ENCODE assay signal across 8 cellular contexts in the genomic region with DNA sequence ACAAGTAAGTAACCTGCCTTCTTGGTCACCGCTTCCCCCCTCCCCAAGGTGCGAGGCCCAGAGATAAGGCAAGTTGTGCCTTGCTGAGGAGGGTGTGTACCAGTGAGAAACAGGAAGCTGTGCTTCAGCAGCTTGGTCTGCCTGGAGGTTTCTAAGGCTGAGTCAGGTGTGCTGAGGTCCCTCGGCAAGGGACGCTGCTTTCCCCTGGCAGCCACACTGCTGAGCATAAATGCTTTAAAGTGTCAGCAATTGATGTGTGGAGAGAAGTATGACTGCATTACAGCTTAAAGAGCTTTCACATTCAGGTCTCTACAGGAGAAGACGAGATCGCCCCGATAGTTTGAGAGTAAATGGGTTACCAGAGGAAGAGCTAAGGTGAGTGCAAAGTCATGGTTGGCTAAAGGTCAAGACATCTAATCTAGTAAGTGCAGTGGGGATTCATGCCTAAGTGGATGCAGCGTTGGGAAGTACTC.
A peak's percentile ranks its signal among the peaks of the same experiment; 100 is the strongest.
DNase-seq lines count a peak whose midpoint lies in the region; ATAC-seq and TF ChIP-seq lines count a peak whose summit lies in the region.

No MANE protein-coding gene starts in this region.

- peak overlapping the region in 1 of 2 donors; percentile 24 for H3K27ac ChIP-seq in thoracic aorta

- H3K36me3 Mint-ChIP-seq in dendritic cell treated with granulocyte-macrophage colony-stimulating factor and Interleukin-4, amounts not matched to agents 40 ng/mL and 50 ng/mL, for 4 days (ENCODE audit: low read depth), result peaks cover 36% of the 10 kb centered on the region
- H3K36me3 Mint-ChIP-seq in naive B cell, result no peaks in the 10 kb centered on the region

- ATAC-seq in GM18498 (IDR thresholded peaks at IDR 0.05; ENCODE audit: unreplicated experiment) (peak; percentile 99), HG02571 (IDR thresholded peaks at IDR 0.05; ENCODE audit: unreplicated experiment) (peak; percentile 99), naive B cell (ENCODE audit: low read depth in 2 of 2) (peak; percentile 99), thoracic aorta (ENCODE audit: insufficient number of reproducible peaks, low FRiP score, low read depth) (no peak)

- H3K9me3 Mint-ChIP-seq in dendritic cell treated with granulocyte-macrophage colony-stimulating factor and Interleukin-4, amounts not matched to agents 40 ng/mL and 50 ng/mL, for 4 days, result no peaks in the 10 kb centered on the region
- no peaks in the 10 kb centered on the region for H3K9me3 Mint-ChIP-seq in naive B cell

- H3K27ac Mint-ChIP-seq in dendritic cell treated with granulocyte-macrophage colony-stimulating factor and Interleukin-4, amounts not matched to agents 40 ng/mL and 50 ng/mL, for 4 days, result peak overlapping the region; percentile 91
- peak overlapping the region; percentile 28 to 95 (median 82) for H3K27ac Mint-ChIP-seq in naive B cell

- peaks cover 56 to 67% of the 10 kb centered on the region in 2 donors for H3K4me1 ChIP-seq in thoracic aorta (ENCODE audit: control insufficient read depth in 1 of 2, low read depth in 2 of 2)

- peak overlapping the region; percentile 40 for H3K4me3 ChIP-seq in thoracic aorta

- no peaks in the 10 kb centered on the region for H3K27me3 ChIP-seq in thoracic aorta (replicated peaks; ENCODE audit: insufficient read depth)

- peaks cover 63% of the 10 kb centered on the region for H3K4me1 Mint-ChIP-seq in dendritic cell treated with granulocyte-macrophage colony-stimulating factor and Interleukin-4, amounts not matched to agents 40 ng/mL and 50 ng/mL, for 4 days (ENCODE audit: low read depth)
- H3K4me1 Mint-ChIP-seq in naive B cell, result peaks cover 38 to 55% (median 53%) of the 10 kb centered on the region in 3 donors

- intact Hi-C loops in dendritic cell treated with granulocyte-macrophage colony-stimulating factor and Interleukin-4, amounts not matched to agents 40 ng/mL and 50 ng/mL, for 4 days (cut with micrococcal nuclease), result loop anchor here (10.0 kb wide), 1 partner anchor 94 kb away; a partner anchor contains a TSS

- peak; percentile 38 for DNase-seq in NCI-H1105 (lab: John Stamatoyannopoulos, UW)
- peak; percentile 56 for DNase-seq in activated CD4-positive, CD25-positive, alpha-beta regulatory T cell treated with anti-CD3 and anti-CD28 coated beads, Interleukin-2, amount 50 U/mL, for 16 hours (ENCODE audit: low read depth, low spot score)
- DNase-seq in naive B cell, result peak; percentile 77
- no peak for DNase-seq in thoracic aorta (ENCODE audit: low spot score)
- DNase-seq in amygdala (lab: John Stamatoyannopoulos, UW), result no peak

- peak overlapping the region; percentile 71 for H3K4me3 Mint-ChIP-seq in dendritic cell treated with granulocyte-macrophage colony-stimulating factor and Interleukin-4, amounts not matched to agents 40 ng/mL and 50 ng/mL, for 4 days
- peak overlapping the region; percentile 12 to 90 (median 80) for H3K4me3 Mint-ChIP-seq in naive B cell

- H3K36me3 ChIP-seq in thoracic aorta, result no peaks in the 10 kb centered on the region

- no peak for TF ChIP-seq CTCF in thoracic aorta (IDR thresholded peaks at IDR 0.05)

- no peaks in the 10 kb centered on the region for H3K27me3 Mint-ChIP-seq in dendritic cell treated with granulocyte-macrophage colony-stimulating factor and Interleukin-4, amounts not matched to agents 40 ng/mL and 50 ng/mL, for 4 days
- no peaks in the 10 kb centered on the region for H3K27me3 Mint-ChIP-seq in naive B cell

- H3K9me3 ChIP-seq in thoracic aorta, result no peaks in the 10 kb centered on the region

Comparison
In these comparisons a context has a peak if more than half of its experiments do, and no peak if none do; other contexts are left out.
1. DNase-seq: peak in NCI-H1105 (single experiment), activated CD4-positive, CD25-positive, alpha-beta regulatory T cell treated with anti-CD3 and anti-CD28 coated beads, Interleukin-2, amount 50 U/mL, for 16 hours (single experiment) and naive B cell (single experiment); none in thoracic aorta (single experiment) and amygdala (0 of 56).